In the genomic region with DNA sequence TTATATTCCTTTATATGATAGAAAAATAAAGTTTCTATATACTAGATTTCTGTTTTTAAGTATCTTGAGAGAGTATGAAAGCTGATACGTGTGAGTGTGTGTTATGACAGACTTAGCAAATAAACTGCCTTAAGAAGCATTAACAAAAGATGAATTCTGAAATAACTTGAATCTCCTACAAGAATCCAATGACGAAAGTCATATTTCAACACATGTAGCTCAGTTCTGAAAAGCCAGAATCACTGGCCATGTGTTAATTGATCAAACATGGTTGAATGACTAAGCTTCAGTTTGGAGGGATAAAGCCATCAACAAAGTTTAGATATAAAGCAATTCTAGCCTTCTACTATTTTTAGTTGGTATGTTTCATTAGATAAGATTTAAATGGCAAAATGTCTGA, we compare ENCODE assay signal across 21 cellular contexts.
"Had no signal": no experiment of that assay in that cellular context is flagged by ENCODE, and none has a peak within 500 bp of the region (broad histone marks: within the 10 kb centered on the region; RNA-seq: fewer than 3 reads in every experiment).

No MANE protein-coding gene starts in this region.

- H3K36me3 ChIP-seq: tibial nerve, uterus had no signal

- ATAC-seq: effector memory CD8-positive, alpha-beta T cell; right cardiac atrium had no signal

- H3K9me3 Mint-ChIP-seq: effector memory CD8-positive, alpha-beta T cell; nephron had no signal

- FAIRE-seq: small intestine, TTC549 had no signal

- H3K27ac ChIP-seq: tibial nerve, uterus had no signal

- H3K4me3 ChIP-seq: tibial nerve, uterus had no signal

- DNase-seq: activated CD4-positive, alpha-beta T cell treated with anti-CD3 and anti-CD28 coated beads, Interleukin-2, amount 10 ng/mL, durations not matched to agents 24 days and 14 days; activated CD4-positive, CD25-positive, alpha-beta regulatory T cell; activated CD8-positive, alpha-beta memory T cell treated with anti-CD3 and anti-CD28 coated beads for 24 hours; activated gamma-delta T cell treated with Interleukin-2 at 50 U/mL for 16 hours; amygdala; cerebellar nuclear complex; dermis blood vessel endothelial cell; effector memory CD8-positive, alpha-beta T cell; glutamatergic neuron; hypothalamus; occipital lobe; right cardiac atrium; small intestine; stimulated activated CD4-positive, alpha-beta T cell treated with anti-CD3 and anti-CD28 coated beads, Interleukin-4, amount 100 ng/mL, for 24 hours; stimulated activated naive CD4-positive, alpha-beta T cell; substantia nigra; uterus had no signal

- H3K4me3 Mint-ChIP-seq: activated CD4-positive, alpha-beta T cell treated with anti-CD3 and anti-CD28 coated beads, Interleukin-2, amount 10 ng/mL, durations not matched to agents 24 days and 14 days; activated naive CD8-positive, alpha-beta T cell; effector memory CD8-positive, alpha-beta T cell; nephron had no signal

- H3K27ac Mint-ChIP-seq: activated CD4-positive, alpha-beta T cell treated with anti-CD3 and anti-CD28 coated beads, Interleukin-2, amount 10 ng/mL, durations not matched to agents 24 days and 14 days; activated naive CD8-positive, alpha-beta T cell; effector memory CD8-positive, alpha-beta T cell; nephron had no signal

- H3K27me3 ChIP-seq: tibial nerve, uterus had no signal

- H3K36me3 Mint-ChIP-seq: activated naive CD8-positive, alpha-beta T cell had no signal

- H3K27me3 Mint-ChIP-seq: activated CD4-positive, alpha-beta T cell treated with anti-CD3 and anti-CD28 coated beads, Interleukin-2, amount 10 ng/mL, durations not matched to agents 24 days and 14 days; activated naive CD8-positive, alpha-beta T cell had no signal
